Comparison of ENCODE assay signal across 8 cellular contexts in the genomic region with DNA sequence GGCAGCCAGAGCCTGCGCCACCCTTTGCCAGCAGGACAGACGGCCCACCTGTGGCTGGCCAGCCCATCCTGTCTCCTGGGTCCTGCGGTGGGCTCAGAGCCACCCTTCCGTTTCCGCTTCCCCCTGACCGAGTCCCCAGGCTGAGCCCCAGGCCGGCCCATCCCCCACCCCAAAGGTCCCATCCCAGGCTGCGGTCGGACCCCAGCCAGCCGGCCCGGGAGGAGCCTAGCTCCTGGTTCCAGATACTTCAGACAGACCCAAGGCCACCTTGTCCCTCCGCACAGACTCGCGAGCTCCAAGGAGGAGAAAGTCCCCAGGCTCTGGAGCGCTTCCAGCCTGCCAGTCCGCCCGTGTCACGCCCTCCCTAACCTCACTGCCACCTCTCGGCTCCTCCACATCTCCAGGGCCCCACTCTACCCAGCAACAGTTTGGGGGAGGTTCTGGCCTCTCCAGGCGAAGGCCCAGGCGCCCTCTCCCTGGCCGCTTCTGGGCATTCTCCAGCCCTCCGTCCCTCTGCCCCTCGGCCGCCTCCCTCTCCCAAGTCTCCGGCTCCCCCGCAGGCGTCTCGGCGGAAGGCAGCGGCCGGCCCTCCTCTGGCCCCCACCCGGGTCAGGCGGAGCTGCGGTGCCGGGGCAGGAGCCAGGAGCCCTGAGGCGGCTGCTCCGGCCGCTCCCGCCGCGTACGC. TPM values are rescaled to one million over a fixed set of nuclear protein-coding genes. Genes with fewer than 3 reads are reported as not detected.
A peak's percentile ranks its signal among the peaks of the same experiment; 100 is the strongest.
DNase-seq lines count a peak whose midpoint lies in the region; ATAC-seq and TF ChIP-seq lines count a peak whose summit lies in the region.

No MANE protein-coding gene starts in this region.

- H3K4me3 ChIP-seq in MG63 = peak overlapping the region; percentile 62
- H3K4me3 ChIP-seq in esophagus (ENCODE audit: low read depth in 1 of 2, low read length in 2 of 2) = peak overlapping the region; percentile 39 to 48

- peak; percentile 86 for DNase-seq in CMK (ENCODE audit: low read depth)
- peak; percentile 62 for DNase-seq in MG63
- no peak for DNase-seq in omental fat pad (ENCODE audit: low spot score)
- no peak for DNase-seq in NCI-H2107 treated with DMSO at 0.1 percent for 48 hours (lab: John Stamatoyannopoulos, UW; ENCODE audit: unreplicated experiment)
- no peak for DNase-seq in HCEC 1CT
- DNase-seq in NCI-H345 treated with DMSO at 0.1 percent for 48 hours (lab: John Stamatoyannopoulos, UW; ENCODE audit: unreplicated experiment) = no peak

- WGBS in esophagus, 2 donors = 4% methylated on average over 24 to 43 of the region's 43 CpGs

- no peaks in the 10 kb centered on the region for H3K9me3 ChIP-seq in MG63
- H3K9me3 ChIP-seq in esophagus (ENCODE audit: control insufficient read depth in 2 of 2, insufficient read depth in 1 of 2, low read depth in 1 of 2, low read length in 1 of 2) = no peaks in the 10 kb centered on the region

- no peaks in the 10 kb centered on the region for H3K36me3 ChIP-seq in MG63
- H3K36me3 ChIP-seq in esophagus (ENCODE audit: control insufficient read depth in 2 of 2, insufficient read depth in 2 of 2, low read length in 1 of 2) = no peaks in the 10 kb centered on the region

- peaks cover 3 to 5% of the 10 kb centered on the region in 2 donors for H3K4me1 ChIP-seq in esophagus (ENCODE audit: control insufficient read depth in 2 of 2, insufficient read depth in 2 of 2, low read length in 1 of 2)

- TF ChIP-seq CTCF in omental fat pad (IDR thresholded peaks at IDR 0.05) = no peak

- no peak overlapping the region for H3K27ac ChIP-seq in esophagus (ENCODE audit: low read depth in 2 of 2, low read length in 1 of 2)

- H3K27me3 ChIP-seq in MG63 = 0 out of 2 replicates have a peak, but pooled peaks cover 3% of the 10 kb centered on the region
- peaks cover 0 to 3% of the 10 kb centered on the region in 2 donors for H3K27me3 ChIP-seq in esophagus (ENCODE audit: control insufficient read depth in 1 of 2, insufficient read depth in 2 of 2, low read length in 2 of 2)

- ATAC-seq in omental fat pad (ENCODE audit: low FRiP score) (peak; percentile 6), HG02840 (IDR thresholded peaks at IDR 0.05; ENCODE audit: low FRiP score, unreplicated experiment) (no peak)

RNA-seq across cellular contexts. Expression of a gene that starts 0.8 kb away (rescaled TPM):
- total RNA-seq in MG63 (2014; rRNA removed; shearing (Covaris generic); ENCODE audit: low replicate concordance) = 1.6 and 3.4 TPM in 2 replicates
- under 1 TPM; 0.65 to 0.88 TPM for polyA plus RNA-seq in esophagus
- 1 to 10 TPM; 1.8 to 6.4 (median 4.1) TPM for total RNA-seq in omental fat pad

Comparison
In these comparisons a context has a peak if more than half of its experiments do, and no peak if none do; other contexts are left out.
1. DNase-seq: peak in CMK (single experiment) and MG63 (single experiment); none in omental fat pad (single experiment), NCI-H2107 treated with DMSO at 0.1 percent for 48 hours (single experiment), HCEC 1CT (single experiment) and NCI-H345 treated with DMSO at 0.1 percent for 48 hours (single experiment).